21 cellular contexts compared by ENCODE assay signal in genomic region chr7:111459757-111460280, GRCh38.
"Had no signal": no experiment of that assay in that cellular context is flagged by ENCODE, and none has a peak within 500 bp of the region (broad histone marks: within the 10 kb centered on the region; RNA-seq: fewer than 3 reads in every experiment).

No MANE protein-coding gene starts in this region.

- H3K36me3 Mint-ChIP-seq: neural progenitor cell; stimulated activated effector memory CD8-positive, alpha-beta T cell treated with anti-CD3 and anti-CD28 coated beads, Interleukin-12 subunit alpha, Interleukin-12 subunit beta, amount 100 ng/mL, for 72 hours had no signal

- H3K36me3 ChIP-seq: neural progenitor cell, thoracic aorta, upper lobe of right lung had no signal

- DNase-seq: activated CD4-positive, alpha-beta T cell treated with anti-CD3 and anti-CD28 coated beads, Interleukin-2, amount 10 ng/mL, durations not matched to agents 24 days and 14 days; activated CD8-positive, alpha-beta T cell treated with anti-CD3 and anti-CD28 coated beads for 36 hours; activated naive CD4-positive, alpha-beta T cell; activated naive CD8-positive, alpha-beta T cell treated with anti-CD3 and anti-CD28 coated beads for 36 hours; activated T-cell treated with anti-CD3 and anti-CD28 coated beads, Interleukin-2, amount 50 U/mL, for 1 hour; body of pancreas; cortex of kidney; hypothalamus; psoas muscle; right cardiac atrium; stimulated activated CD4-positive, alpha-beta T cell treated with anti-CD3 and anti-CD28 coated beads, Interleukin-4, amount 100 ng/mL, for 24 hours; T-helper 1 cell; T1000; upper lobe of right lung had no signal

- H3K9me3 ChIP-seq: body of pancreas, psoas muscle, thoracic aorta, upper lobe of right lung had no signal

- H3K27me3 Mint-ChIP-seq: activated CD4-positive, alpha-beta T cell treated with anti-CD3 and anti-CD28 coated beads, Interleukin-2, amount 10 ng/mL, durations not matched to agents 24 days and 14 days; activated CD8-positive, alpha-beta T cell treated with anti-CD3 and anti-CD28 coated beads for 36 hours; activated naive CD8-positive, alpha-beta T cell treated with anti-CD3 and anti-CD28 coated beads for 36 hours; activated T-helper 17 cell treated with anti-CD3 and anti-CD28 coated beads, Interleukin-2, amount 50 U/mL, for 72 hours; central memory CD8-positive, alpha-beta T cell had no signal

- H3K27ac ChIP-seq: body of pancreas, neural progenitor cell, psoas muscle, thoracic aorta, upper lobe of right lung had no signal

- H3K4me3 ChIP-seq: body of pancreas, neural progenitor cell, psoas muscle, thoracic aorta, upper lobe of right lung had no signal

- H3K4me3 Mint-ChIP-seq: activated CD4-positive, alpha-beta T cell treated with anti-CD3 and anti-CD28 coated beads, Interleukin-2, amount 10 ng/mL, durations not matched to agents 24 days and 14 days; activated CD8-positive, alpha-beta T cell treated with anti-CD3 and anti-CD28 coated beads for 36 hours; activated naive CD8-positive, alpha-beta T cell treated with anti-CD3 and anti-CD28 coated beads for 36 hours; activated T-helper 17 cell treated with anti-CD3 and anti-CD28 coated beads, Interleukin-2, amount 50 U/mL, for 72 hours; central memory CD8-positive, alpha-beta T cell; neural progenitor cell; stimulated activated effector memory CD8-positive, alpha-beta T cell treated with anti-CD3 and anti-CD28 coated beads, Interleukin-12 subunit alpha, Interleukin-12 subunit beta, amount 100 ng/mL, for 72 hours had no signal

- H3K4me2 ChIP-seq: neural progenitor cell had no signal

- ATAC-seq: activated CD8-positive, alpha-beta T cell treated with anti-CD3 and anti-CD28 coated beads for 36 hours; activated T-helper 17 cell treated with anti-CD3 and anti-CD28 coated beads, Interleukin-2, amount 50 U/mL, for 72 hours; body of pancreas; esophagus mucosa; left lobe of liver; psoas muscle; right cardiac atrium; stimulated activated effector memory CD8-positive, alpha-beta T cell treated with anti-CD3 and anti-CD28 coated beads, Interleukin-12 subunit alpha, Interleukin-12 subunit beta, amount 100 ng/mL, for 72 hours; upper lobe of right lung had no signal

- H3K27ac Mint-ChIP-seq: activated CD4-positive, alpha-beta T cell treated with anti-CD3 and anti-CD28 coated beads, Interleukin-2, amount 10 ng/mL, durations not matched to agents 24 days and 14 days; activated CD8-positive, alpha-beta T cell treated with anti-CD3 and anti-CD28 coated beads for 36 hours; activated naive CD8-positive, alpha-beta T cell treated with anti-CD3 and anti-CD28 coated beads for 36 hours; activated T-helper 17 cell treated with anti-CD3 and anti-CD28 coated beads, Interleukin-2, amount 50 U/mL, for 72 hours; neural progenitor cell; stimulated activated effector memory CD8-positive, alpha-beta T cell treated with anti-CD3 and anti-CD28 coated beads, Interleukin-12 subunit alpha, Interleukin-12 subunit beta, amount 100 ng/mL, for 72 hours had no signal

- H3K9ac ChIP-seq: neural progenitor cell had no signal

- H3K4me1 Mint-ChIP-seq: activated CD4-positive, alpha-beta T cell treated with anti-CD3 and anti-CD28 coated beads, Interleukin-2, amount 10 ng/mL, durations not matched to agents 24 days and 14 days; activated naive CD8-positive, alpha-beta T cell treated with anti-CD3 and anti-CD28 coated beads for 36 hours; activated T-helper 17 cell treated with anti-CD3 and anti-CD28 coated beads, Interleukin-2, amount 50 U/mL, for 72 hours; central memory CD8-positive, alpha-beta T cell; neural progenitor cell; stimulated activated effector memory CD8-positive, alpha-beta T cell treated with anti-CD3 and anti-CD28 coated beads, Interleukin-12 subunit alpha, Interleukin-12 subunit beta, amount 100 ng/mL, for 72 hours had no signal

- H3K9me3 Mint-ChIP-seq: activated CD4-positive, alpha-beta T cell treated with anti-CD3 and anti-CD28 coated beads, Interleukin-2, amount 10 ng/mL, durations not matched to agents 24 days and 14 days; activated CD8-positive, alpha-beta T cell treated with anti-CD3 and anti-CD28 coated beads for 36 hours; activated T-helper 17 cell treated with anti-CD3 and anti-CD28 coated beads, Interleukin-2, amount 50 U/mL, for 72 hours; central memory CD8-positive, alpha-beta T cell; neural progenitor cell; stimulated activated effector memory CD8-positive, alpha-beta T cell treated with anti-CD3 and anti-CD28 coated beads, Interleukin-12 subunit alpha, Interleukin-12 subunit beta, amount 100 ng/mL, for 72 hours had no signal

- H2AFZ ChIP-seq: neural progenitor cell had no signal

- H3K27me3 ChIP-seq: body of pancreas, neural progenitor cell, upper lobe of right lung had no signal

- H3K4me1 ChIP-seq: body of pancreas, neural progenitor cell, psoas muscle, upper lobe of right lung had no signal
